In genomic region chr1:156052862-156053769, GRCh38 we compare ENCODE assay signal across 8 cellular contexts. TPM values are rescaled to one million over a fixed set of nuclear protein-coding genes. Genes with fewer than 3 reads are reported as not detected.
DNase-seq lines count a peak whose midpoint lies in the region; ATAC-seq and TF ChIP-seq lines count a peak whose summit lies in the region.

No MANE protein-coding gene starts in this region.

- no peaks in the 10 kb centered on the region for H3K27me3 Mint-ChIP-seq in natural killer cell (ENCODE audit: low read depth in 2 of 2)

- H3K9me3 ChIP-seq in PC-9 (ENCODE audit: insufficient read depth, low read depth) (no peaks in the 10 kb centered on the region), esophagus squamous epithelium (no peaks in the 10 kb centered on the region)

- TF ChIP-seq CTCF in PC-9 (conservative IDR thresholded peaks at IDR 0.05): peak; percentile 30; the same call in 1 of the 2 replicates
- peak in 2 of 6 experiments; percentile 8 to 33 for TF ChIP-seq CTCF in esophagus squamous epithelium (IDR thresholded peaks at IDR 0.05)
- peak; percentile 15 for TF ChIP-seq CTCF in natural killer cell (IDR thresholded peaks at IDR 0.05)

- no peak for TF ChIP-seq POLR2A in esophagus squamous epithelium (IDR thresholded peaks at IDR 0.05)

- 0 to 1% methylated on average over 15 to 28 of the region's 63 CpGs for WGBS in esophagus squamous epithelium, 2 donors

- H3K27ac ChIP-seq in PC-9 (no peak overlapping the region), esophagus squamous epithelium (peak overlapping the region; percentile 95 to 98 (median 96))

- H3K27me3 ChIP-seq in PC-9 (ENCODE audit: insufficient read depth, low read depth) (no peaks in the 10 kb centered on the region), esophagus squamous epithelium (no peaks in the 10 kb centered on the region)

- ATAC-seq in natural killer cell: peak; percentile 18 to 20 (median 18)
- ATAC-seq in HG03097 (IDR thresholded peaks at IDR 0.05; ENCODE audit: low FRiP score, unreplicated experiment): no peak

- no peaks in the 10 kb centered on the region for H3K9me2 ChIP-seq in PC-9 (ENCODE audit: insufficient read depth)

- peaks cover 38% of the 10 kb centered on the region for H3K79me2 ChIP-seq in PC-9 (ENCODE audit: low read depth)

- H2AFZ ChIP-seq in PC-9: peak overlapping the region; percentile 76

- no TSS peak for BruUV-seq in PC-9 (replicated peaks; lab: Mats Ljungman, UMichigan)

- H3K4me1 ChIP-seq in PC-9 (replicated peaks; ENCODE audit: insufficient read depth) (peaks cover 11% of the 10 kb centered on the region; the same call in 1 of the 2 replicates), esophagus squamous epithelium (peaks cover 0 to 35% (median 11%) of the 10 kb centered on the region in 3 donors)

- peak overlapping the region; percentile 54 for H3K4me2 ChIP-seq in PC-9

- POLR2A ChIA-PET in PC-9 (lab: Charles Lee; ENCODE audit: unreplicated experiment): no interaction called here

- peaks cover 6% of the 10 kb centered on the region for H3F3A ChIP-seq in PC-9 (ENCODE audit: insufficient read depth, low read depth)

- DNase-seq in DMS53 (lab: John Stamatoyannopoulos, UW) (peak; percentile 81), HT-29 (ENCODE audit: low spot score) (peak; percentile 72), PC-9 (peak; percentile 48 to 58), esophagus squamous epithelium (lab: John Stamatoyannopoulos, UW) (no peak), natural killer cell (peak; percentile 43)
- peak; percentile 80 to 82 for DNase-seq in activated T-cell treated with anti-CD3 and anti-CD28 coated beads, Interleukin-2, amount 50 U/mL, for 48 hours
- DNase-seq in stimulated activated naive CD4-positive, alpha-beta T cell (lab: John Stamatoyannopoulos, UW): peak; percentile 54 to 73 (median 59)

- CTCF ChIA-PET in PC-9 (lab: Charles Lee): interaction anchor here (1.0 kb wide), 1 partner anchor 121 kb away, joined by 16 read pairs; no protein-coding TSS in a partner anchor

- peaks cover 32 to 33% of the 10 kb centered on the region in 2 donors for H3K4me1 Mint-ChIP-seq in natural killer cell

- no peaks in the 10 kb centered on the region for H3K9me3 Mint-ChIP-seq in natural killer cell

- H3K4me3 ChIP-seq in PC-9 (peak overlapping the region; percentile 84), esophagus squamous epithelium (peak overlapping the region; percentile 84 to 95 (median 88))

- peak overlapping the region; percentile 80 to 85 for H3K27ac Mint-ChIP-seq in natural killer cell

- peak overlapping the region; percentile 93 for H3K4me3 Mint-ChIP-seq in natural killer cell

- H4K20me1 ChIP-seq in PC-9 (ENCODE audit: insufficient read depth): 0 out of 2 replicates have a peak, but pooled peaks cover 6% of the 10 kb centered on the region

- H3K36me3 ChIP-seq in PC-9 (ENCODE audit: low read depth): 0 out of 2 replicates have a peak, but pooled peaks cover 9% of the 10 kb centered on the region
- peaks cover 0 to 40% (median 0%) of the 10 kb centered on the region in 3 donors for H3K36me3 ChIP-seq in esophagus squamous epithelium

- no peaks in the 10 kb centered on the region for H3K36me3 Mint-ChIP-seq in natural killer cell

- intact Hi-C loops in PC-9 (cut with micrococcal nuclease; ENCODE audit: unreplicated experiment) (no loop called here), esophagus squamous epithelium (cut with DNase I) (loop anchor here (10.0 kb wide), 1 partner anchor 118 kb away; the partner anchor contains the start of gene KHDC4), natural killer cell (cut with micrococcal nuclease) (no loop called here)

RNA-seq across cellular contexts. Expression of gene UBQLN4, which starts 0.5 kb away (rescaled TPM):
- 35.7 and 41.0 TPM in 2 replicates for total RNA-seq in HT-29 (2014; rRNA removed; shearing (Covaris generic))
- total RNA-seq in PC-9 (2021) (47.4 and 58.4 TPM in 2 replicates), esophagus squamous epithelium (10 to 100 TPM; 19.7 to 32.7 (median 25.5) TPM), natural killer cell (10 to 100 TPM; 14.4 to 23.5 (median 23.5) TPM)

RNA-seq across cellular contexts. Expression of gene LAMTOR2, which starts 1.5 kb away (rescaled TPM):
- 108 and 130 TPM in 2 replicates for total RNA-seq in HT-29 (2014; rRNA removed; shearing (Covaris generic))
- total RNA-seq in PC-9 (2021) (76.8 and 117 TPM in 2 replicates), esophagus squamous epithelium (10 to 100 TPM; 41.4 to 67.1 (median 53.3) TPM), natural killer cell (10 to 100 TPM; 23.5 to 26.1 (median 24.6) TPM)

RNA-seq across cellular contexts. Expression of gene RAB25, which starts 7.8 kb away (rescaled TPM):
- 163 and 185 TPM in 2 replicates for total RNA-seq in HT-29 (2014; rRNA removed; shearing (Covaris generic))
- total RNA-seq in PC-9 (2021): 129 and 194 TPM in 2 replicates
- total RNA-seq in esophagus squamous epithelium: 100 to 1,000 TPM; 190 to 482 (median 272) TPM
- total RNA-seq in natural killer cell: under 1 TPM in 1 of 3 donors, not detected in 2; 0.82 TPM

RNA-seq across cellular contexts. Expression of gene MEX3A, which starts 29.1 kb away (rescaled TPM):
- 9.3 and 13.3 TPM in 2 replicates for total RNA-seq in HT-29 (2014; rRNA removed; shearing (Covaris generic))
- total RNA-seq in PC-9 (2021) (6.6 and 7.2 TPM in 2 replicates), esophagus squamous epithelium (1 to 10 TPM in 1 of 4 donors, under 1 TPM in 3; 0.15 to 1.4 (median 0.65) TPM), natural killer cell (under 1 TPM; 0.05 to 0.16 (median 0.14) TPM)

RNA-seq across cellular contexts. Expression of gene SSR2, which starts 32.4 kb away (rescaled TPM):
- total RNA-seq in HT-29 (2014; rRNA removed; shearing (Covaris generic)): 227 and 261 TPM in 2 replicates
- total RNA-seq in PC-9 (2021) (152 and 196 TPM in 2 replicates), esophagus squamous epithelium (100 to 1,000 TPM; 115 to 215 (median 179) TPM), natural killer cell (100 to 1,000 TPM; 209 to 215 (median 211) TPM)

Comparison
In these comparisons a context has a peak if more than half of its experiments do, and no peak if none do; other contexts are left out.
1. RNA of gene RAB25, which starts 7.8 kb away (total RNA-seq): 190 to 482 TPM in esophagus squamous epithelium, 163 to 185 TPM in HT-29 and 129 to 194 TPM in PC-9; 0.82 TPM in natural killer cell; every median in the first group is over 10 times any median in the second.